ENCODE assay signal across 8 cellular contexts in genomic region chr2:65040414-65041261, GRCh38. TPM values are rescaled to one million over a fixed set of nuclear protein-coding genes. Genes with fewer than 3 reads are reported as not detected.
DNase-seq lines count a peak whose midpoint lies in the region; ATAC-seq, FAIRE-seq and TF ChIP-seq lines count a peak whose summit lies in the region.

No MANE protein-coding gene starts in this region.

- peak; percentile 67 for DNase-seq in BE2C
- peak; percentile 86 for DNase-seq in HT-29 (ENCODE audit: low spot score)
- peak; percentile 35 to 76 for DNase-seq in NOMO-1 (lab: John Stamatoyannopoulos, UW; ENCODE audit: unreplicated experiment in 2 of 2)
- DNase-seq in activated CD8-positive, alpha-beta memory T cell treated with anti-CD3 and anti-CD28 coated beads for 48 hours (ENCODE audit: low read depth in 2 of 3, low spot score in 2 of 3) = peak in 2 of 3 experiments; percentile 52 to 56
- peak; percentile 45 to 48 for DNase-seq in stimulated activated CD8-positive, alpha-beta memory T cell treated with anti-CD3 and anti-CD28 coated beads, Interleukin-4, amount 100 ng/mL, for 4 hours (ENCODE audit: low read depth in 2 of 2, low spot score in 1 of 2)

- H3K9me3 ChIP-seq in BE2C (no peaks in the 10 kb centered on the region), muscle layer of duodenum (ENCODE audit: control insufficient read depth in 1 of 2, low read length in 2 of 2) (no peaks in the 10 kb centered on the region)

- ATAC-seq in GM19043 (IDR thresholded peaks at IDR 0.05; ENCODE audit: low read depth, unreplicated experiment) = peak; percentile 78

- FAIRE-seq in endometrium (lab: Jason Lieb, UNC) = peak; percentile 23

- H3K4me3 ChIP-seq in BE2C (ENCODE audit: low read depth, low read length) (no peak overlapping the region), muscle layer of duodenum (ENCODE audit: low read depth in 1 of 2, low read length in 2 of 2) (peak overlapping the region; percentile 25 to 34)

- H3K4me1 ChIP-seq in BE2C (no peaks in the 10 kb centered on the region), muscle layer of duodenum (ENCODE audit: control insufficient read depth in 1 of 2, insufficient read depth in 2 of 2, low read length in 2 of 2) (peaks cover under 1 to 4% of the 10 kb centered on the region in 2 donors)

- H3K36me3 ChIP-seq in BE2C (no peaks in the 10 kb centered on the region; the same call in 1 of the 2 replicates), muscle layer of duodenum (ENCODE audit: control insufficient read depth in 1 of 2, insufficient read depth in 2 of 2, low read length in 2 of 2) (no peaks in the 10 kb centered on the region)

- H3K27me3 ChIP-seq in BE2C = no peaks in the 10 kb centered on the region
- no peaks in the 10 kb centered on the region for H3K27me3 ChIP-seq in muscle layer of duodenum (ENCODE audit: low read depth, low read length)

- no peak overlapping the region for H3K27ac ChIP-seq in muscle layer of duodenum (ENCODE audit: low read length)

- peak; percentile 81 for TF ChIP-seq CTCF in BE2C (IDR thresholded peaks at IDR 0.05; ENCODE audit: low read depth, low read length)

RNA-seq across cellular contexts. Expression of gene CEP68, which starts 15.6 kb away (rescaled TPM):
- polyA plus RNA-seq in BE2C (2012; ENCODE audit: insufficient read depth, insufficient read length, low read depth) = 3.6 TPM
- total RNA-seq in HT-29 (2014; rRNA removed; shearing (Covaris generic)) = 2.2 and 3.4 TPM in 2 replicates

RNA-seq across cellular contexts. Expression of gene SLC1A4, which starts 51.4 kb away (rescaled TPM):
- 3.6 TPM for polyA plus RNA-seq in BE2C (2012; ENCODE audit: insufficient read depth, insufficient read length, low read depth)
- total RNA-seq in HT-29 (2014; rRNA removed; shearing (Covaris generic)) = 7.9 and 8.7 TPM in 2 replicates
